8 cellular contexts compared by ENCODE assay signal in the genomic region with DNA sequence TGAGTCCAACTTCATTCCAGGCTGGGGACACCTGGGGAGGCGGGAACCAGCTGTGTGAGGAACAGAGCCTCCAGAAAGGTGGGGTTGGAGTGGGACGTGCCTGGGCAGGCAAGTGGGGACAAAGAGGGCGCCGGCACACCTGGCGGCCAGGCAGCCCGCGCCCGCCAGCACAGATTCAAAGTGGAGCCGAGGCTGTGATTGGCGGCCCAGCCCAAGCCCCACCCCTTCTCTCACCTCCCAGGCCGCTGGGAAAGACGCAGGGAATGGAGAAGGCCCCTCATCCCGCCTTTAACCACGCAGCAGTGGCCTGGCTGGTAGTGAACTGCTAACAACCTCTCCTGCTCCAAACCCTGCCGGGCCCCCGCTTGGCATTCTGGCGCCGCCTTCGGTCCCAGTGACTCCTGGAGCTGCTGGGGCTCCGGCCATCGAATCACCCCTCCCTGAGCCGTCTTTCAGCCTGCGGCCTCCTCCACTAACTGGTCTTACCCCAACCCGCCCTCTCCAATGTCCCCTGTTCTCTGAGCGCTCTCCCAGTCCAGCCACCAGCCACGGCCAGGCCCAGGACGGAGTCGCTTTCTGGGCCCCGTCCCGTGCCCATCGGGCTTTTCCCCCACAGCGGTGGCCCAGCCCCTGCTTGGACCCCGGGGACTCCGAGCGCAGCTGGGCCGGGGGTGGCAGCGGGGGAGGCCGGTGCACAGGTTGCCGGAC. TPM values are rescaled to one million over a fixed set of nuclear protein-coding genes. Genes with fewer than 3 reads are reported as not detected.
DNase-seq lines count a peak whose midpoint lies in the region; ATAC-seq and TF ChIP-seq lines count a peak whose summit lies in the region.

No MANE protein-coding gene starts in this region.

- no peak for TF ChIP-seq POLR2A in testis (IDR thresholded peaks at IDR 0.05)

- CTCF ChIA-PET in Caco-2 (lab: Charles Lee) = interaction anchor here (0.6 to 2.9 kb wide), 7 partner anchors 14 to 228 kb away, joined by 3 to 25 read pairs (median 5); a partner anchor contains a TSS

- no peak for TF ChIP-seq CTCF in Caco-2 (IDR thresholded peaks at IDR 0.05; ENCODE audit: insufficient read depth in 1 of 2, low read depth in 1 of 2, low read length in 1 of 2, severe bottlenecking in 1 of 2, unreplicated experiment in 1 of 2)
- TF ChIP-seq CTCF in testis (IDR thresholded peaks at IDR 0.05) = no peak

- H3K27me3 Mint-ChIP-seq in Caco-2 (ENCODE audit: insufficient read depth, unreplicated experiment) = no peaks in the 10 kb centered on the region
- H3K27me3 Mint-ChIP-seq in activated T-helper 17 cell treated with anti-CD3 and anti-CD28 coated beads, Interleukin-2, amount 50 U/mL, for 72 hours = peaks cover 14% of the 10 kb centered on the region

- WGBS in testis, 2 donors = 38 to 59% methylated on average over 5 to 39 of the region's 39 CpGs

- TSS peak; percentile 69 for BruUV-seq in Caco-2 (replicated peaks; lab: Mats Ljungman, UMichigan)

- peaks cover 19% of the 10 kb centered on the region for H3K36me3 Mint-ChIP-seq in Caco-2 (ENCODE audit: insufficient read depth, unreplicated experiment)
- no peaks in the 10 kb centered on the region for H3K36me3 Mint-ChIP-seq in activated T-helper 17 cell treated with anti-CD3 and anti-CD28 coated beads, Interleukin-2, amount 50 U/mL, for 72 hours (ENCODE audit: low read depth)

- POLR2A ChIA-PET in Caco-2 (lab: Charles Lee) = interaction anchor here (0.5 to 1.6 kb wide), 10 partner anchors 13 to 216 kb away, joined by 3 to 20 read pairs (median 5); a partner anchor contains a TSS

- H3K36me3 ChIP-seq in Caco-2 (ENCODE audit: control insufficient read depth, insufficient read depth, low read length) (no peaks in the 10 kb centered on the region), testis (ENCODE audit: low read depth, missing control alignments) (no peaks in the 10 kb centered on the region)

- no peaks in the 10 kb centered on the region for H3K27me3 ChIP-seq in Caco-2 (replicated peaks; ENCODE audit: control insufficient read depth, insufficient read depth, low read length)
- no peaks in the 10 kb centered on the region for H3K27me3 ChIP-seq in testis

- H3K9me3 ChIP-seq in Caco-2 (no peaks in the 10 kb centered on the region), testis (no peaks in the 10 kb centered on the region)

- H3K4me1 ChIP-seq in Caco-2 = peaks cover 25% of the 10 kb centered on the region
- H3K4me1 ChIP-seq in testis = peaks cover 7% of the 10 kb centered on the region

- peak overlapping the region; percentile 67 for H3K4me3 ChIP-seq in Caco-2 (ENCODE audit: low read depth, low read length)
- peak overlapping the region; percentile 61 to 62 for H3K4me3 ChIP-seq in testis

- intact Hi-C loops in Caco-2 (cut with micrococcal nuclease; ENCODE audit: unreplicated experiment) (loop anchor here (1.0 kb wide), 2 partner anchors 18 to 35 kb away; no protein-coding TSS in a partner anchor), testis (cut with DNase I; ENCODE audit: low total_unique reads) (no loop called here)

- H3K9me3 Mint-ChIP-seq in Caco-2 (ENCODE audit: unreplicated experiment) = no peaks in the 10 kb centered on the region
- H3K9me3 Mint-ChIP-seq in activated T-helper 17 cell treated with anti-CD3 and anti-CD28 coated beads, Interleukin-2, amount 50 U/mL, for 72 hours = no peaks in the 10 kb centered on the region

- H3K4me3 Mint-ChIP-seq in Caco-2 (ENCODE audit: unreplicated experiment) = peak overlapping the region; percentile 81
- H3K4me3 Mint-ChIP-seq in activated T-helper 17 cell treated with anti-CD3 and anti-CD28 coated beads, Interleukin-2, amount 50 U/mL, for 72 hours = peak overlapping the region; percentile 16

- H3K27ac ChIP-seq in testis = peak overlapping the region; percentile 63 to 89

- DNase-seq in Caco-2 = peak; percentile 89 to 91
- peak; percentile 90 for DNase-seq in islet precursor cell
- DNase-seq in testis = no peak
- no peak for DNase-seq in superior temporal gyrus (ENCODE audit: extremely low spot score)
- no peak for DNase-seq in NOMO-1 treated with dmso at 0.1 percent for 144 hours (lab: John Stamatoyannopoulos, UW; ENCODE audit: unreplicated experiment)

- H3K27ac Mint-ChIP-seq in Caco-2 (ENCODE audit: unreplicated experiment) = peak overlapping the region; percentile 93
- no peak overlapping the region for H3K27ac Mint-ChIP-seq in activated T-helper 17 cell treated with anti-CD3 and anti-CD28 coated beads, Interleukin-2, amount 50 U/mL, for 72 hours

- peak; percentile 15 for ATAC-seq in HG03103 (IDR thresholded peaks at IDR 0.05; ENCODE audit: low read depth, unreplicated experiment)
- no peak for ATAC-seq in activated T-helper 17 cell treated with anti-CD3 and anti-CD28 coated beads, Interleukin-2, amount 50 U/mL, for 72 hours (replicated peaks)
- ATAC-seq in HG03097 (IDR thresholded peaks at IDR 0.05; ENCODE audit: low FRiP score, unreplicated experiment) = no peak

- peaks cover 16% of the 10 kb centered on the region for H3K4me1 Mint-ChIP-seq in Caco-2 (ENCODE audit: low read depth, unreplicated experiment)
- H3K4me1 Mint-ChIP-seq in activated T-helper 17 cell treated with anti-CD3 and anti-CD28 coated beads, Interleukin-2, amount 50 U/mL, for 72 hours = peaks cover 6% of the 10 kb centered on the region

RNA-seq across cellular contexts. Expression of a gene that starts 27.9 kb away (rescaled TPM):
- total RNA-seq in Caco-2 (2022) (597 and 669 TPM in 2 replicates), testis (100 to 1,000 TPM; 278 to 311 TPM)
- total RNA-seq in activated T-helper 17 cell treated with anti-CD3 and anti-CD28 coated beads, Interleukin-2, amount 50 U/mL, for 72 hours = 1,000 to 10,000 TPM; 1,439 to 1,845 TPM
- 583 TPM for polyA plus RNA-seq in testis (ENCODE audit: insufficient read depth, low read depth, low replicate concordance)

Comparison
In these comparisons a context has a peak if more than half of its experiments do, and no peak if none do; other contexts are left out.
1. DNase-seq: peak in Caco-2 (2 of 2) and islet precursor cell (single experiment); none in testis (single experiment), superior temporal gyrus (single experiment) and NOMO-1 treated with dmso at 0.1 percent for 144 hours (single experiment).